Comparison of ENCODE assay signal across 1 cellular context in genomic region chr5:80799041-80799440, GRCh38.
TF ChIP-seq lines count a peak whose summit lies in the region.

No MANE protein-coding gene starts in this region.

TF ChIP-seq in GM23338, 12 proteins besides CTCF, POLR2A, EP300 and RAD21 (continued from another document):
- no peak for TF ChIP-seq ZNF462 (CRISPR knock-in tag; IDR thresholded peaks at IDR 0.05)
- TF ChIP-seq EZH2 (IDR thresholded peaks at IDR 0.05; ENCODE audit: low read depth, unreplicated experiment) = no peak
- no peak for TF ChIP-seq NANOG (IDR thresholded peaks at IDR 0.05; ENCODE audit: borderline replicate concordance)
- no peak for TF ChIP-seq POLR2AphosphoS5 (IDR thresholded peaks at IDR 0.05; ENCODE audit: low read depth)
- no peak for TF ChIP-seq EZH2phosphoT487 (IDR thresholded peaks at IDR 0.05; ENCODE audit: unreplicated experiment)
